In genomic region chr2:51866361-51866760, GRCh38 we compare ENCODE assay signal across 19 cellular contexts.
"Had no signal": no experiment of that assay in that cellular context is flagged by ENCODE, and none has a peak within 500 bp of the region (broad histone marks: within the 10 kb centered on the region; RNA-seq: fewer than 3 reads in every experiment).

No MANE protein-coding gene starts in this region.

- DNase-seq: activated B cell treated with CpG ODN at 0.5 μM for 24 hours; activated CD4-positive, alpha-beta memory T cell treated with anti-CD3 and anti-CD28 coated beads for 36 hours; activated CD4-positive, alpha-beta T cell treated with anti-CD3 and anti-CD28 coated beads for 4 hours; activated CD8-positive, alpha-beta memory T cell treated with anti-CD3 and anti-CD28 coated beads, Interleukin-2, amount 10 ng/mL, durations not matched to agents 7 days and 5 days; activated naive CD4-positive, alpha-beta T cell; activated naive CD8-positive, alpha-beta T cell treated with anti-CD3 and anti-CD28 coated beads for 36 hours; brain microvascular endothelial cell; cortex of kidney; foreskin melanocyte; hypothalamus; lower lobe of right lung; nephron progenitor cell; occipital lobe; stimulated activated CD4-positive, alpha-beta T cell treated with anti-CD3 and anti-CD28 coated beads, Interleukin-4, amount 100 ng/mL, for 24 hours; stomach; testis had no signal

- ATAC-seq: activated CD8-positive, alpha-beta memory T cell treated with anti-CD3 and anti-CD28 coated beads, Interleukin-2, amount 10 ng/mL, durations not matched to agents 7 days and 5 days; esophagus mucosa; lower lobe of right lung; stimulated activated effector memory CD8-positive, alpha-beta T cell treated with anti-CD3 and anti-CD28 coated beads, Interleukin-12 subunit alpha, Interleukin-12 subunit beta, amount 100 ng/mL, for 72 hours had no signal

- H3K4me3 ChIP-seq: lower lobe of right lung, skin epidermis, stomach, testis had no signal
